16 cellular contexts compared by ENCODE assay signal in genomic region chr5:173243215-173243614, GRCh38. TPM values are rescaled to one million over a fixed set of nuclear protein-coding genes. Genes with fewer than 3 reads are reported as not detected.
DNase-seq lines count a peak whose midpoint lies in the region; ATAC-seq and TF ChIP-seq lines count a peak whose summit lies in the region.
"Had no signal": no experiment of that assay in that cellular context is flagged by ENCODE, and none has a peak within 500 bp of the region (broad histone marks: within the 10 kb centered on the region; RNA-seq: fewer than 3 reads in every experiment).

No MANE protein-coding gene starts in this region.

- H3K4me1 ChIP-seq in GM23338 (ENCODE audit: insufficient read depth) (peaks cover 88% of the 10 kb centered on the region), right cardiac atrium (ENCODE audit: control insufficient read depth, insufficient read depth, low read length) (no peaks in the 10 kb centered on the region), smooth muscle cell (ENCODE audit: low read depth) (peaks cover 17% of the 10 kb centered on the region)

- no peak overlapping the region for H3K9ac ChIP-seq in smooth muscle cell (ENCODE audit: low read depth)

- H2AFZ ChIP-seq in GM23338, result no peak overlapping the region
- H2AFZ ChIP-seq in smooth muscle cell (ENCODE audit: low read depth), result no peak overlapping the region

- no peaks in the 10 kb centered on the region for H3K9me2 ChIP-seq in GM23338 (ENCODE audit: insufficient read depth)

- H3K4me1 Mint-ChIP-seq in activated naive CD8-positive, alpha-beta T cell treated with anti-CD3 and anti-CD28 coated beads, Interleukin-2, amount 10 ng/mL, durations not matched to agents 7 days and 5 days, result peaks cover 18% of the 10 kb centered on the region
- peaks cover 20% of the 10 kb centered on the region for H3K4me1 Mint-ChIP-seq in activated naive CD8-positive, alpha-beta T cell treated with anti-CD3 and anti-CD28 coated beads for 36 hours
- H3K4me1 Mint-ChIP-seq in GM23338, result peaks cover 54% of the 10 kb centered on the region

- intact Hi-C loops in right cardiac atrium (cut with DNase I), result loop anchor here in 1 of 4 donors (5.0 kb wide), 1 partner anchor 34 kb away; no protein-coding TSS in a partner anchor

- ATAC-seq in activated naive CD8-positive, alpha-beta T cell treated with anti-CD3 and anti-CD28 coated beads, Interleukin-2, amount 10 ng/mL, durations not matched to agents 7 days and 5 days (ENCODE audit: low read depth), result no peak
- ATAC-seq in GM23338 (no peak), right cardiac atrium (no peak), HG03439 (IDR thresholded peaks at IDR 0.05; ENCODE audit: unreplicated experiment) (no peak)

- H3K79me2 ChIP-seq in GM23338 (replicated peaks; ENCODE audit: insufficient read depth) (no peaks in the 10 kb centered on the region), smooth muscle cell (ENCODE audit: low read depth) (no peaks in the 10 kb centered on the region)

- H4K20me1 ChIP-seq in GM23338 (replicated peaks; ENCODE audit: insufficient read depth) (peaks cover 21% of the 10 kb centered on the region; the same call in 1 of the 2 replicates), smooth muscle cell (ENCODE audit: low read depth) (no peaks in the 10 kb centered on the region)

- H3K4me3 ChIP-seq in GM23338 (no peak overlapping the region; the same call in 1 of the 2 replicates), right cardiac atrium (ENCODE audit: low read length) (peak overlapping the region; percentile 49), smooth muscle cell (no peak overlapping the region)

- H3K27me3 Mint-ChIP-seq in activated naive CD8-positive, alpha-beta T cell treated with anti-CD3 and anti-CD28 coated beads, Interleukin-2, amount 10 ng/mL, durations not matched to agents 7 days and 5 days, result peaks cover 95% of the 10 kb centered on the region
- peaks cover 97% of the 10 kb centered on the region for H3K27me3 Mint-ChIP-seq in activated naive CD8-positive, alpha-beta T cell treated with anti-CD3 and anti-CD28 coated beads for 36 hours
- peaks cover 100% of the 10 kb centered on the region for H3K27me3 Mint-ChIP-seq in GM23338 (ENCODE audit: insufficient read depth, low read depth, poor library complexity)

- no peak overlapping the region for H3K27ac ChIP-seq in GM23338 (ENCODE audit: low read depth)
- H3K27ac ChIP-seq in right cardiac atrium (ENCODE audit: low read length), result peak overlapping the region; percentile 53
- H3K27ac ChIP-seq in smooth muscle cell (ENCODE audit: low read depth), result no peak overlapping the region
- H3K27ac ChIP-seq: C4-2B had no signal

- WGBS in right cardiac atrium, result 34% methylated on average over 3 of the region's 3 CpGs
- 50% methylated on average over 3 of the region's 3 CpGs for WGBS in smooth muscle cell (ENCODE audit: low lambda C conversion rate)

- no peaks in the 10 kb centered on the region for H3K9me3 Mint-ChIP-seq in activated naive CD8-positive, alpha-beta T cell treated with anti-CD3 and anti-CD28 coated beads, Interleukin-2, amount 10 ng/mL, durations not matched to agents 7 days and 5 days
- H3K9me3 Mint-ChIP-seq in activated naive CD8-positive, alpha-beta T cell treated with anti-CD3 and anti-CD28 coated beads for 36 hours, result no peaks in the 10 kb centered on the region
- peaks cover 2% of the 10 kb centered on the region; the same call in 1 of the 3 replicates for H3K9me3 Mint-ChIP-seq in GM23338

- H3K9me3 ChIP-seq in right cardiac atrium (ENCODE audit: control insufficient read depth, low read length) (no peaks in the 10 kb centered on the region), smooth muscle cell (replicated peaks; ENCODE audit: low read depth) (no peaks in the 10 kb centered on the region)

- POLR2A ChIA-PET in activated naive CD8-positive, alpha-beta T cell treated with anti-CD3 and anti-CD28 coated beads, Interleukin-2, amount 10 ng/mL, durations not matched to agents 7 days and 5 days (lab: Charles Lee), result no interaction called here

- peak overlapping the region; percentile 77; the same call in 1 of the 2 replicates for H3K4me2 ChIP-seq in GM23338
- H3K4me2 ChIP-seq in smooth muscle cell, result peak overlapping the region; percentile 78

- H3F3A ChIP-seq in GM23338 (replicated peaks; ENCODE audit: low read depth) (peaks cover 38% of the 10 kb centered on the region), smooth muscle cell (ENCODE audit: low read depth) (peaks cover 6% of the 10 kb centered on the region)

- H3K27me3 ChIP-seq in GM23338 (ENCODE audit: insufficient read depth), result peaks cover 100% of the 10 kb centered on the region
- no peaks in the 10 kb centered on the region for H3K27me3 ChIP-seq in right cardiac atrium (ENCODE audit: control insufficient read depth, insufficient read depth)
- peaks cover 100% of the 10 kb centered on the region for H3K27me3 ChIP-seq in smooth muscle cell (ENCODE audit: low read depth)

- H3K36me3 Mint-ChIP-seq in activated naive CD8-positive, alpha-beta T cell treated with anti-CD3 and anti-CD28 coated beads, Interleukin-2, amount 10 ng/mL, durations not matched to agents 7 days and 5 days, result peaks cover 2% of the 10 kb centered on the region
- no peaks in the 10 kb centered on the region for H3K36me3 Mint-ChIP-seq in activated naive CD8-positive, alpha-beta T cell treated with anti-CD3 and anti-CD28 coated beads for 36 hours
- H3K36me3 Mint-ChIP-seq in GM23338 (ENCODE audit: low read depth), result no peaks in the 10 kb centered on the region

- no peak overlapping the region for H3K4me3 Mint-ChIP-seq in activated naive CD8-positive, alpha-beta T cell treated with anti-CD3 and anti-CD28 coated beads, Interleukin-2, amount 10 ng/mL, durations not matched to agents 7 days and 5 days
- H3K4me3 Mint-ChIP-seq in activated naive CD8-positive, alpha-beta T cell treated with anti-CD3 and anti-CD28 coated beads for 36 hours, result no peak overlapping the region
- no peak overlapping the region; the same call in 2 of the 3 replicates for H3K4me3 Mint-ChIP-seq in GM23338

- TF ChIP-seq CTCF in GM23338 (conservative IDR thresholded peaks at IDR 0.05; ENCODE audit: low read depth in 2 of 2) (no peak), smooth muscle cell (IDR thresholded peaks at IDR 0.05; ENCODE audit: borderline replicate concordance, insufficient read depth, poor library complexity, severe bottlenecking) (no peak)

- H3K36me3 ChIP-seq in GM23338 (ENCODE audit: insufficient read depth) (no peaks in the 10 kb centered on the region), smooth muscle cell (ENCODE audit: low read depth) (no peaks in the 10 kb centered on the region)

- DNase-seq in activated naive CD8-positive, alpha-beta T cell treated with anti-CD3 and anti-CD28 coated beads, Interleukin-2, amount 10 ng/mL, durations not matched to agents 7 days and 5 days, result no peak
- no peak for DNase-seq in activated naive CD8-positive, alpha-beta T cell treated with anti-CD3 and anti-CD28 coated beads for 36 hours
- no peak for DNase-seq in GM23338 (ENCODE audit: low spot score)
- no peak for DNase-seq in right cardiac atrium
- DNase-seq in smooth muscle cell (lab: John Stamatoyannopoulos, UW; ENCODE audit: unreplicated experiment), result no peak
- no peak for DNase-seq in CD1c-positive myeloid dendritic cell (ENCODE audit: extremely low spot score)
- DNase-seq: GDM1, GOT3, IMR-90, NCI-H1105 treated with DMSO at 0.1 percent for 48 hours, NCI-H2029 treated with DMSO at 0.1 percent for 48 hours, NCI-H345 had no signal

- H3K27ac Mint-ChIP-seq in activated naive CD8-positive, alpha-beta T cell treated with anti-CD3 and anti-CD28 coated beads, Interleukin-2, amount 10 ng/mL, durations not matched to agents 7 days and 5 days, result peak overlapping the region; percentile 54
- no peak overlapping the region for H3K27ac Mint-ChIP-seq in activated naive CD8-positive, alpha-beta T cell treated with anti-CD3 and anti-CD28 coated beads for 36 hours
- no peak overlapping the region for H3K27ac Mint-ChIP-seq in GM23338

TF ChIP-seq in GM23338, 12 proteins besides CTCF, POLR2A, EP300 and RAD21 (continues in another document):
- no peak for TF ChIP-seq ZNF114 (CRISPR knock-in tag; IDR thresholded peaks at IDR 0.05)
- no peak for TF ChIP-seq EZH2 (IDR thresholded peaks at IDR 0.05; ENCODE audit: low read depth, unreplicated experiment)
- TF ChIP-seq REST (IDR thresholded peaks at IDR 0.05; ENCODE audit: unreplicated experiment), result no peak

RNA-seq across cellular contexts. Expression of gene NKX2-5, which starts 8.2 kb away (rescaled TPM):
- total RNA-seq in activated naive CD8-positive, alpha-beta T cell treated with anti-CD3 and anti-CD28 coated beads, Interleukin-2, amount 10 ng/mL, durations not matched to agents 7 days and 5 days, result not detected
- under 1 TPM; 0.12 to 0.21 TPM for total RNA-seq in activated naive CD8-positive, alpha-beta T cell treated with anti-CD3 and anti-CD28 coated beads for 36 hours
- 0.21 TPM in 1 of 2 replicates, not detected in the other for total RNA-seq in GM23338 (2014; rRNA removed; shearing (Covaris generic))
- polyA plus RNA-seq in GM23338 (2016; fragmentation: Nextera tagmentation; extraction: Ambion mirVana), result 0.78 TPM in 1 of 2 replicates, not detected in the other
- 100 to 1,000 TPM; 176 to 241 (median 220) TPM for total RNA-seq in right cardiac atrium
- polyA plus RNA-seq in right cardiac atrium, result 250 TPM
- 2.4 and 8.0 TPM in 2 replicates for total RNA-seq in smooth muscle cell
- polyA plus RNA-seq in smooth muscle cell, result 6.8 and 7.9 TPM in 2 replicates
- total RNA-seq: IMR-90, SK-MEL-5 had no signal
- polyA plus RNA-seq: AG04450, IMR-90 had no signal

Comparison
In these comparisons a context has a peak if more than half of its experiments do, and no peak if none do; other contexts are left out.
1. RNA of gene NKX2-5, which starts 8.2 kb away (total RNA-seq): 176 to 241 TPM in right cardiac atrium; 2.4 to 8.0 TPM in smooth muscle cell, 0.21 TPM in GM23338, 0.12 to 0.21 TPM in activated naive CD8-positive, alpha-beta T cell treated with anti-CD3 and anti-CD28 coated beads for 36 hours and not detected in activated naive CD8-positive, alpha-beta T cell treated with anti-CD3 and anti-CD28 coated beads, Interleukin-2, amount 10 ng/mL, durations not matched to agents 7 days and 5 days; every median in the first group is over 10 times any median in the second.